ENCODE assay signal across 25 cellular contexts in the genomic region with DNA sequence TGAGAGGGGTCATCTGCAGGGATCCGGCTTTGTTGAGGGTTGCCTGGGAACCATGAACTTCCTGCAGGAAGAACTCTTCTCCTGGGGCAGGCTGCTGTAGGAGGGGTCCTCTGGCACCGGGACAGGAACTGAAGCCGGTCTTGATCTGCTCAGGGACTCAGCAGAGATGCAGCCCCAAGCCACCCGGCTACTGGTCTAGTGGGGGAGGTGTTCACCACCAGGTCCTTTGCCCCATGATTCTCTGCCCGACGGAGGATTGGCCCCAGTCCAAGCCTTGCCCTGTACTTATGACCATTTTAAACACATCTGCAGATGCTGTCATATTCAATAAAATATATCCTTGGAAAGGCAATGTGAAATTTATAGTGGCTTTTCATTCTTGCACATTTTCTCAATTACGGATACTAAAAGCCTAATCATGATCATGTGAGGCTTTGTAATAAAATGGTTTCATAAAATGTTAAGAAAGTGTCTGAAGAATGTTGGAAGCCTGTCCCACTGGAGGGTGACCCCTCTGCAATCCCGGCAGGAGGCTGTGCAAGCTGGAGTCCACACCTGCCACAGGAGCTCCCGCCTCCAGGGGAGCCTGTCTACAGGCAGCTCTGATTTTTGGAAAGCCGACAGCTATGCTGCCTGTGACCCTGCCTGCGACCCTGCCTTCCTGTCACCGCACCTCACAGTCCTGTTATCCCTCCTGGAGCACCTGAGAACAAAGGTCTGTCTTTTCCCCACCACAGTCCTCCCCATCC.
DNase-seq lines count a peak whose midpoint lies in the region; ATAC-seq and TF ChIP-seq lines count a peak whose summit lies in the region.
"Had no signal": no experiment of that assay in that cellular context is flagged by ENCODE, and none has a peak within 500 bp of the region (broad histone marks: within the 10 kb centered on the region; RNA-seq: fewer than 3 reads in every experiment).

No MANE protein-coding gene starts in this region.

- CTCF ChIA-PET in RWPE1 (lab: Yijun Ruan, JAX) = interaction anchor here (0.6 kb wide), 2 partner anchors 19 to 21 kb away, joined by 3 read pairs; no protein-coding TSS in a partner anchor

- TF ChIP-seq CTCF in AG09319 (IDR thresholded peaks at IDR 0.05; ENCODE audit: low read depth, low read length) (no peak), RWPE1 (conservative IDR thresholded peaks at IDR 0.05; ENCODE audit: low read depth) (no peak), neural progenitor cell (IDR thresholded peaks at IDR 0.05) (no peak)

- no peak overlapping the region for H3K9ac ChIP-seq in neural progenitor cell

- H3K36me3 ChIP-seq in neural progenitor cell = no peaks in the 10 kb centered on the region
- H3K36me3 ChIP-seq: SJSA1, thoracic aorta had no signal

- no peaks in the 10 kb centered on the region for H3K9me3 ChIP-seq in neural progenitor cell (ENCODE audit: low read depth)
- H3K9me3 ChIP-seq: SJSA1, thoracic aorta had no signal

- no peak overlapping the region for H3K4me2 ChIP-seq in neural progenitor cell

- no peaks in the 10 kb centered on the region for H4K20me1 ChIP-seq in neural progenitor cell (ENCODE audit: low read depth)

- no peaks in the 10 kb centered on the region for H3K79me2 ChIP-seq in neural progenitor cell (ENCODE audit: low read depth)

- H3K36me3 Mint-ChIP-seq in neural progenitor cell = no peaks in the 10 kb centered on the region
- H3K36me3 Mint-ChIP-seq: CD8-positive, alpha-beta T cell had no signal

- H3K4me1 Mint-ChIP-seq in neural progenitor cell = peaks cover 17% of the 10 kb centered on the region

- H3K9me3 Mint-ChIP-seq in neural progenitor cell = peaks cover 1% of the 10 kb centered on the region
- H3K9me3 Mint-ChIP-seq: CD8-positive, alpha-beta T cell; effector memory CD8-positive, alpha-beta T cell had no signal

- H3F3A ChIP-seq in neural progenitor cell (ENCODE audit: low read depth) = no peaks in the 10 kb centered on the region

- H2AFZ ChIP-seq in neural progenitor cell (replicated peaks) = no peak overlapping the region

- H3K27ac ChIP-seq in RWPE1 (peak overlapping the region; percentile 27), neural progenitor cell (no peak overlapping the region)
- H3K27ac ChIP-seq: HL-60, SJSA1, thoracic aorta had no signal

- peaks cover 5% of the 10 kb centered on the region for H3K27me3 Mint-ChIP-seq in neural progenitor cell (ENCODE audit: insufficient read depth, low read depth)
- H3K27me3 Mint-ChIP-seq: activated CD4-positive, alpha-beta T cell treated with anti-CD3 and anti-CD28 coated beads for 36 hours; activated T-cell treated with anti-CD3 and anti-CD28 coated beads, Interleukin-2, amount 50 U/mL, for 24 hours; effector memory CD8-positive, alpha-beta T cell; T-helper 17 cell had no signal

- H3K4me1 ChIP-seq in neural progenitor cell = no peaks in the 10 kb centered on the region

- DNase-seq in AG09319 (ENCODE audit: extremely low read depth, low read depth) (peak; percentile 32), COLO668 (lab: John Stamatoyannopoulos, UW; ENCODE audit: unreplicated experiment) (peak; percentile 27), RWPE1 (ENCODE audit: low spot score) (no peak), neural progenitor cell (ENCODE audit: low spot score) (no peak), superior temporal gyrus (ENCODE audit: extremely low spot score) (no peak)
- DNase-seq in activated CD4-positive, alpha-beta T cell treated with anti-CD3 and anti-CD28 coated beads for 1 hour = no peak
- DNase-seq: activated CD4-positive, alpha-beta T cell treated with anti-CD3 and anti-CD28 coated beads for 36 hours; activated T-cell treated with anti-CD3 and anti-CD28 coated beads, Interleukin-2, amount 50 U/mL, for 24 hours; CD8-positive, alpha-beta T cell; DND-41; effector memory CD8-positive, alpha-beta T cell; H7; mesendoderm; NCI-H187 treated with DMSO at 0.1 percent for 48 hours; NCI-H345; right cardiac atrium; stimulated activated CD4-positive, alpha-beta T cell treated with anti-CD3 and anti-CD28 coated beads, Interleukin-4, amount 100 ng/mL, for 4 hours; stimulated activated naive CD4-positive, alpha-beta T cell treated with Interleukin-2 at 50 U/mL for 16 hours; T-helper 17 cell had no signal

- POLR2A ChIA-PET in RWPE1 (lab: Yijun Ruan, JAX; ENCODE audit: low non-redundant PET) = no interaction called here

- no peaks in the 10 kb centered on the region for H3K27me3 ChIP-seq in neural progenitor cell
- H3K27me3 ChIP-seq: SJSA1 had no signal

- H3K4me3 ChIP-seq in neural progenitor cell = no peak overlapping the region
- H3K4me3 ChIP-seq: SJSA1, thoracic aorta had no signal

- peak overlapping the region; percentile 60 for H3K27ac Mint-ChIP-seq in neural progenitor cell
- H3K27ac Mint-ChIP-seq: activated CD4-positive, alpha-beta T cell treated with anti-CD3 and anti-CD28 coated beads for 36 hours; activated T-cell treated with anti-CD3 and anti-CD28 coated beads, Interleukin-2, amount 50 U/mL, for 24 hours; CD8-positive, alpha-beta T cell; T-helper 17 cell had no signal

- no peak overlapping the region for H3K4me3 Mint-ChIP-seq in neural progenitor cell
- H3K4me3 Mint-ChIP-seq: activated CD4-positive, alpha-beta T cell treated with anti-CD3 and anti-CD28 coated beads for 36 hours; activated T-cell treated with anti-CD3 and anti-CD28 coated beads, Interleukin-2, amount 50 U/mL, for 24 hours; CD8-positive, alpha-beta T cell; effector memory CD8-positive, alpha-beta T cell; T-helper 17 cell had no signal

- ATAC-seq in GM18519 (IDR thresholded peaks at IDR 0.05; ENCODE audit: low FRiP score, unreplicated experiment) = no peak
- ATAC-seq: activated CD4-positive, alpha-beta T cell treated with anti-CD3 and anti-CD28 coated beads for 36 hours; CD8-positive, alpha-beta T cell; effector memory CD8-positive, alpha-beta T cell; left lobe of liver; PC-3; right cardiac atrium; T-helper 17 cell had no signal

Comparison
In these comparisons a context has a peak if more than half of its experiments do, and no peak if none do; other contexts are left out.
1. DNase-seq: peak in AG09319 (single experiment) and COLO668 (single experiment); none in RWPE1 (single experiment), neural progenitor cell (single experiment), activated CD4-positive, alpha-beta T cell treated with anti-CD3 and anti-CD28 coated beads for 1 hour (single experiment) and superior temporal gyrus (single experiment).